ENCODE assay signal across 8 cellular contexts in the genomic region with DNA sequence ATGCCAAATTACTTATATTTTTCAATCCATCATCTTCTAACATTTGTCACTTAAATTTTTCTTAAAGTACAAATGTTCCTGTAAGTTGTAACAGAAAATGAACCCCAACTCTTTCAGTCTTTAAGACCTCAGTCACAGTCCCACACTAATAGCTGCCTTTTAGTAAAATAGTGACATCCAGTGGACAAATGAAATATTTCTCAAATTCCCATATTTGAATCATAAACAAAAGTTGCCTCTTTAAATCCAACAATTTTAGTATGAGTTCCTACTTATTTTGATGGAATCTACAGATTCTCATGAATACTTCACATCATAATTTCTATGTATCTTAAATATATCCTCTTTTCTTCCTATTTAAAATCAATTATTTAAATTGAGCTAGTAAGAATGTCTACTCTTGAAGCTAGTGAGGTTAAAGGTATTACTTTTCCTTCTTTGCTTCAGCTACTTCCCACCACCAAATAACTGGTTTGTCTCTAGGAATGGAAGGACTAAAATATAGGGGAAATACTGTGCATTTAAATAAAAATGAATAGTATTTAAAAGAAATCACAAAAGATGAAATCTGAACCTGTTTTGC. TPM values are rescaled to one million over a fixed set of nuclear protein-coding genes. Genes with fewer than 3 reads are reported as not detected.
DNase-seq lines count a peak whose midpoint lies in the region; ATAC-seq and TF ChIP-seq lines count a peak whose summit lies in the region.

No MANE protein-coding gene starts in this region.

- H3K27ac Mint-ChIP-seq in activated CD4-positive, alpha-beta memory T cell treated with anti-CD3 and anti-CD28 coated beads, Interleukin-2, amount 10 ng/mL, durations not matched to agents 7 days and 5 days: no peak overlapping the region

- intact Hi-C loops in right cardiac atrium (cut with DNase I) (no loop called here), mucosa of descending colon (cut with DNase I, micrococcal nuclease) (no loop called here)

- no peaks in the 10 kb centered on the region for H3K9me3 ChIP-seq in right cardiac atrium (ENCODE audit: control insufficient read depth, low read length)
- no peaks in the 10 kb centered on the region for H3K9me3 ChIP-seq in mucosa of descending colon

- H3K4me1 ChIP-seq in right cardiac atrium (ENCODE audit: control insufficient read depth, insufficient read depth, low read length): no peaks in the 10 kb centered on the region
- peaks cover 3% of the 10 kb centered on the region for H3K4me1 ChIP-seq in mucosa of descending colon (ENCODE audit: low read depth)

- H3K36me3 ChIP-seq in mucosa of descending colon (ENCODE audit: low read depth): peaks cover 7% of the 10 kb centered on the region

- POLR2A ChIA-PET in activated CD4-positive, alpha-beta memory T cell treated with anti-CD3 and anti-CD28 coated beads, Interleukin-2, amount 10 ng/mL, durations not matched to agents 7 days and 5 days (lab: Charles Lee): no interaction called here

- peaks cover 35% of the 10 kb centered on the region for H3K36me3 Mint-ChIP-seq in activated CD4-positive, alpha-beta memory T cell treated with anti-CD3 and anti-CD28 coated beads, Interleukin-2, amount 10 ng/mL, durations not matched to agents 7 days and 5 days (ENCODE audit: low read depth)

- CTCF ChIA-PET in activated CD4-positive, alpha-beta memory T cell treated with anti-CD3 and anti-CD28 coated beads, Interleukin-2, amount 10 ng/mL, durations not matched to agents 7 days and 5 days (lab: Charles Lee): interaction anchor here (2.0 to 6.6 kb wide), 4 partner anchors 9 to 314 kb away, joined by 6 to 75 read pairs (median 12); partner anchors contain the start of genes LGR4 and LIN7C

- H3K4me1 Mint-ChIP-seq in activated CD4-positive, alpha-beta memory T cell treated with anti-CD3 and anti-CD28 coated beads, Interleukin-2, amount 10 ng/mL, durations not matched to agents 7 days and 5 days: peaks cover 11% of the 10 kb centered on the region

- H3K27me3 ChIP-seq in right cardiac atrium (ENCODE audit: control insufficient read depth, insufficient read depth): no peaks in the 10 kb centered on the region

- H3K4me3 ChIP-seq in right cardiac atrium (ENCODE audit: low read length) (no peak overlapping the region), mucosa of descending colon (no peak overlapping the region)

- no peaks in the 10 kb centered on the region for H3K27me3 Mint-ChIP-seq in activated CD4-positive, alpha-beta memory T cell treated with anti-CD3 and anti-CD28 coated beads, Interleukin-2, amount 10 ng/mL, durations not matched to agents 7 days and 5 days

- H3K9me3 Mint-ChIP-seq in activated CD4-positive, alpha-beta memory T cell treated with anti-CD3 and anti-CD28 coated beads, Interleukin-2, amount 10 ng/mL, durations not matched to agents 7 days and 5 days: no peaks in the 10 kb centered on the region

- no peak for TF ChIP-seq CTCF in mucosa of descending colon (IDR thresholded peaks at IDR 0.05)

- peak; percentile 54 for DNase-seq in DMS53 (lab: John Stamatoyannopoulos, UW)
- peak; percentile 31 for DNase-seq in SW480 (ENCODE audit: low spot score)
- no peak for DNase-seq in right cardiac atrium
- DNase-seq in OCI-M2 (lab: John Stamatoyannopoulos, UW; ENCODE audit: unreplicated experiment): no peak
- no peak for DNase-seq in mucosa of descending colon
- DNase-seq in activated CD4-positive, alpha-beta memory T cell treated with anti-CD3 and anti-CD28 coated beads, Interleukin-2, amount 10 ng/mL, durations not matched to agents 7 days and 5 days: no peak

- no peak overlapping the region for H3K27ac ChIP-seq in right cardiac atrium (ENCODE audit: low read length)

- H3K4me3 Mint-ChIP-seq in activated CD4-positive, alpha-beta memory T cell treated with anti-CD3 and anti-CD28 coated beads, Interleukin-2, amount 10 ng/mL, durations not matched to agents 7 days and 5 days: no peak overlapping the region

- ATAC-seq in GM21360 (IDR thresholded peaks at IDR 0.05; ENCODE audit: unreplicated experiment) (peak; percentile 66), HG03571 (IDR thresholded peaks at IDR 0.05; ENCODE audit: unreplicated experiment) (peak; percentile 52), right cardiac atrium (peak; percentile 42 to 67), mucosa of descending colon (no peak)

RNA-seq across cellular contexts. Expression of gene LIN7C, which starts 9.2 kb away (rescaled TPM):
- total RNA-seq in right cardiac atrium (10 to 100 TPM; 18.0 to 25.2 (median 19.8) TPM), mucosa of descending colon (10 to 100 TPM; 37.8 to 41.2 (median 40.5) TPM)
- polyA plus RNA-seq in right cardiac atrium: 7.6 TPM
- total RNA-seq in activated CD4-positive, alpha-beta memory T cell treated with anti-CD3 and anti-CD28 coated beads, Interleukin-2, amount 10 ng/mL, durations not matched to agents 7 days and 5 days: 10 to 100 TPM; 24.2 to 24.9 TPM

RNA-seq across cellular contexts. Expression of gene LGR4, which starts 24.8 kb away (rescaled TPM):
- total RNA-seq in right cardiac atrium (10 to 100 TPM; 41.0 to 50.6 (median 42.9) TPM), mucosa of descending colon (100 to 1,000 TPM in 2 of 3 donors, 10 to 100 TPM in 1; 81.9 to 185 (median 104) TPM)
- polyA plus RNA-seq in right cardiac atrium: 16.0 TPM
- under 1 TPM in 1 of 2 experiments, not detected in 1; 0.10 TPM for total RNA-seq in activated CD4-positive, alpha-beta memory T cell treated with anti-CD3 and anti-CD28 coated beads, Interleukin-2, amount 10 ng/mL, durations not matched to agents 7 days and 5 days

Comparison
In these comparisons a context has a peak if more than half of its experiments do, and no peak if none do; other contexts are left out.
1. DNase-seq: peak in DMS53 (single experiment) and SW480 (single experiment); none in right cardiac atrium (0 of 3), OCI-M2 (single experiment), mucosa of descending colon (0 of 3) and activated CD4-positive, alpha-beta memory T cell treated with anti-CD3 and anti-CD28 coated beads, Interleukin-2, amount 10 ng/mL, durations not matched to agents 7 days and 5 days (single experiment).
2. RNA of gene LGR4, which starts 24.8 kb away (total RNA-seq): 81.9 to 185 TPM in mucosa of descending colon and 41.0 to 50.6 TPM in right cardiac atrium; 0.10 TPM in activated CD4-positive, alpha-beta memory T cell treated with anti-CD3 and anti-CD28 coated beads, Interleukin-2, amount 10 ng/mL, durations not matched to agents 7 days and 5 days; every median in the first group is over 10 times any median in the second.